ENCODE assay signal across 8 cellular contexts in genomic region chr7:5677538-5678294, GRCh38.
A peak's percentile ranks its signal among the peaks of the same experiment; 100 is the strongest.
DNase-seq lines count a peak whose midpoint lies in the region; FAIRE-seq and TF ChIP-seq lines count a peak whose summit lies in the region.

No MANE protein-coding gene starts in this region.

- H4K5ac ChIP-seq in mesendoderm (ENCODE audit: low read length): no peak overlapping the region

- no peak overlapping the region for H2BK15ac ChIP-seq in mesendoderm (replicated peaks; ENCODE audit: low read depth)

- no TSS peak for BruUV-seq in endothelial cell of umbilical vein (replicated peaks; lab: Mats Ljungman, UMichigan)

- H3K27me3 ChIP-seq in endothelial cell of umbilical vein (ENCODE audit: control insufficient read depth in 2 of 2, insufficient read depth in 2 of 2, low read length in 2 of 2) (no peaks in the 10 kb centered on the region), mesendoderm (ENCODE audit: insufficient read depth, low read length, poor library complexity) (no peaks in the 10 kb centered on the region), suprapubic skin (no peaks in the 10 kb centered on the region)

- intact Hi-C loops in endothelial cell of umbilical vein (cut with micrococcal nuclease): loop anchor here (1.0 to 5.0 kb wide), 4 partner anchors 10 to 435 kb away; no protein-coding TSS in a partner anchor

- H4K20me1 ChIP-seq in endothelial cell of umbilical vein (replicated peaks; ENCODE audit: control insufficient read depth, extremely low read depth, insufficient read depth, low read length): no peaks in the 10 kb centered on the region

- no CpG with 5 or more reads among the region's 6 CpGs for WGBS in mesendoderm (ENCODE audit: extremely low coverage, insufficient coverage, low lambda C conversion rate)
- 30% methylated on average over 6 of the region's 6 CpGs for WGBS in suprapubic skin

- no peaks in the 10 kb centered on the region for H3K9me1 ChIP-seq in endothelial cell of umbilical vein (replicated peaks; ENCODE audit: control insufficient read depth, extremely low read depth, insufficient read depth, low read length)

- H3K36me3 ChIP-seq in endothelial cell of umbilical vein (ENCODE audit: control insufficient read depth in 2 of 2, extremely low read depth in 1 of 2, insufficient read depth in 2 of 2, low read length in 2 of 2): peaks cover 0 to 2% of the 10 kb centered on the region in 2 experiments
- H3K36me3 ChIP-seq in mesendoderm (ENCODE audit: control insufficient read depth, insufficient read depth, low read length): no peaks in the 10 kb centered on the region
- H3K36me3 ChIP-seq in suprapubic skin: no peaks in the 10 kb centered on the region

- no peak overlapping the region for H2BK120ac ChIP-seq in mesendoderm (ENCODE audit: low read depth, low read length)

- H3K4me2 ChIP-seq in endothelial cell of umbilical vein (ENCODE audit: insufficient read depth, low read length): peak overlapping the region; percentile 66
- H3K4me2 ChIP-seq in mesendoderm (ENCODE audit: low read length): no peak overlapping the region

- H3K56ac ChIP-seq in mesendoderm (ENCODE audit: low read length): no peak overlapping the region

- CTCF ChIA-PET in endothelial cell of umbilical vein (lab: Charles Lee): interaction anchor here (0.6 to 4.5 kb wide), 45 partner anchors 8 to 440 kb away, joined by 3 to 129 read pairs (median 6); no protein-coding TSS in a partner anchor

- H2AFZ ChIP-seq in endothelial cell of umbilical vein (ENCODE audit: low read depth, low read length): no peak overlapping the region

- peak overlapping the region; percentile 75 for H3K27ac ChIP-seq in endothelial cell of umbilical vein (ENCODE audit: insufficient read depth, low read depth, low read length)
- no peak overlapping the region for H3K27ac ChIP-seq in mesendoderm (ENCODE audit: low read depth, low read length)
- H3K27ac ChIP-seq in suprapubic skin: no peak overlapping the region

- no peak overlapping the region for H3K4ac ChIP-seq in mesendoderm (ENCODE audit: low read depth, low read length)

- FAIRE-seq in endothelial cell of umbilical vein (lab: Jason Lieb, UNC): peak; percentile 96

- H3K18ac ChIP-seq in mesendoderm (ENCODE audit: low read length): no peak overlapping the region

- dilution Hi-C loops in endothelial cell of umbilical vein (cut with MboI; ENCODE audit: extremely low pct_ligation_motif_present, low sequenced_read_pairs): no loop called here

- H2BK5ac ChIP-seq in mesendoderm (ENCODE audit: low read length): no peak overlapping the region

- peaks cover 2% of the 10 kb centered on the region for H3K79me2 ChIP-seq in endothelial cell of umbilical vein (ENCODE audit: control insufficient read depth, insufficient read depth, low read length)
- H3K79me2 ChIP-seq in mesendoderm (ENCODE audit: control insufficient read depth, insufficient read depth, low read length): no peaks in the 10 kb centered on the region

- no peak overlapping the region for H4K8ac ChIP-seq in mesendoderm (ENCODE audit: low read depth, low read length)

- no peak for TF ChIP-seq EP300 in suprapubic skin (IDR thresholded peaks at IDR 0.05)

- H3K79me1 ChIP-seq in mesendoderm (ENCODE audit: low read length): no peaks in the 10 kb centered on the region

- H2AK5ac ChIP-seq in mesendoderm (ENCODE audit: low read length): no peak overlapping the region

- peak; percentile 76 for DNase-seq in activated effector memory CD4-positive, alpha-beta T cell treated with anti-CD3 and anti-CD28 coated beads, Interleukin-2, amount 50 U/mL, for 16 hours
- no peak for DNase-seq in activated effector memory CD4-positive, alpha-beta T cell treated with Interleukin-2 at 50 U/mL for 16 hours
- DNase-seq in NAMALWA (ENCODE audit: low spot score) (peak; percentile 86), endothelial cell of umbilical vein (ENCODE audit: low read depth, low spot score) (peak; percentile 84), mesendoderm (peak; percentile 82), suprapubic skin (ENCODE audit: low spot score in 2 of 2) (peak; percentile 85 to 86)
- no peak for DNase-seq in activated CD4-positive, CD25-positive, alpha-beta regulatory T cell (lab: John Stamatoyannopoulos, UW)

- no peaks in the 10 kb centered on the region for H3K9me3 ChIP-seq in endothelial cell of umbilical vein (replicated peaks; ENCODE audit: control insufficient read depth, insufficient read depth, low read length)
- H3K9me3 ChIP-seq in suprapubic skin: no peaks in the 10 kb centered on the region

- POLR2A ChIA-PET in endothelial cell of umbilical vein (lab: Charles Lee): interaction anchor here (0.6 to 1.2 kb wide), 6 partner anchors 12 to 437 kb away, joined by 3 to 4 read pairs (median 3); no protein-coding TSS in a partner anchor

- TF ChIP-seq POLR2A in endothelial cell of umbilical vein (IDR thresholded peaks at IDR 0.05; ENCODE audit: low read depth, low read length): no peak
- TF ChIP-seq POLR2A in suprapubic skin (IDR thresholded peaks at IDR 0.05): no peak

- H3K4me1 ChIP-seq in endothelial cell of umbilical vein (ENCODE audit: control insufficient read depth, extremely low read depth, insufficient read depth, low read length) (peaks cover 17% of the 10 kb centered on the region), mesendoderm (ENCODE audit: control insufficient read depth, low read depth, low read length) (no peaks in the 10 kb centered on the region), suprapubic skin (peaks cover 38% of the 10 kb centered on the region)

- H3K23ac ChIP-seq in mesendoderm (ENCODE audit: low read length): no peak overlapping the region

- TF ChIP-seq CTCF in WI38 (IDR thresholded peaks at IDR 0.05; ENCODE audit: low read depth, low read length) (peak; percentile 74), endothelial cell of umbilical vein (IDR thresholded peaks at IDR 0.05; ENCODE audit: extremely low read depth in 1 of 2, insufficient read depth in 1 of 2, low read depth in 1 of 2, low read length in 2 of 2) (peak; percentile 77 to 81), suprapubic skin (IDR thresholded peaks at IDR 0.05) (peak; percentile 64 to 69)

- H3K4me3 ChIP-seq in WI38 (ENCODE audit: low read depth, low read length) (no peak overlapping the region), endothelial cell of umbilical vein (replicated peaks in 1 of 3; ENCODE audit: insufficient read depth in 1 of 3, low read depth in 1 of 3, low read length in 3 of 3) (peak overlapping the region in 1 of 3 experiments; percentile 17), mesendoderm (ENCODE audit: low read length) (no peak overlapping the region), suprapubic skin (no peak overlapping the region)

- H3K9ac ChIP-seq in endothelial cell of umbilical vein (replicated peaks; ENCODE audit: extremely low read depth, insufficient read depth, low read length): peak overlapping the region; percentile 44
- no peak overlapping the region for H3K9ac ChIP-seq in mesendoderm (ENCODE audit: low read length)

TF ChIP-seq in endothelial cell of umbilical vein, 7 proteins besides CTCF, POLR2A, EP300 and RAD21:
- no peak for TF ChIP-seq FOS (IDR thresholded peaks at IDR 0.05; ENCODE audit: borderline replicate concordance, insufficient read depth, low read length)
- peak; percentile 48 for TF ChIP-seq POLR2AphosphoS5 (IDR thresholded peaks at IDR 0.05; ENCODE audit: insufficient read depth, low read depth, low read length)
- TF ChIP-seq JUN (IDR thresholded peaks at IDR 0.05; ENCODE audit: borderline replicate concordance, insufficient read depth, insufficient read length, low read depth): peak; percentile 33

Comparison
In these comparisons a context has a peak if more than half of its experiments do, and no peak if none do; other contexts are left out.
1. DNase-seq: peak in activated effector memory CD4-positive, alpha-beta T cell treated with anti-CD3 and anti-CD28 coated beads, Interleukin-2, amount 50 U/mL, for 16 hours (single experiment), NAMALWA (single experiment), endothelial cell of umbilical vein (single experiment), mesendoderm (single experiment) and suprapubic skin (2 of 2); none in activated effector memory CD4-positive, alpha-beta T cell treated with Interleukin-2 at 50 U/mL for 16 hours (single experiment) and activated CD4-positive, CD25-positive, alpha-beta regulatory T cell (0 of 4).
2. Peak in every context shown above with its lines, with median percentiles within 50 percentile points of each other: CTCF ChIP-seq.